23 cellular contexts compared by ENCODE assay signal in the genomic region with DNA sequence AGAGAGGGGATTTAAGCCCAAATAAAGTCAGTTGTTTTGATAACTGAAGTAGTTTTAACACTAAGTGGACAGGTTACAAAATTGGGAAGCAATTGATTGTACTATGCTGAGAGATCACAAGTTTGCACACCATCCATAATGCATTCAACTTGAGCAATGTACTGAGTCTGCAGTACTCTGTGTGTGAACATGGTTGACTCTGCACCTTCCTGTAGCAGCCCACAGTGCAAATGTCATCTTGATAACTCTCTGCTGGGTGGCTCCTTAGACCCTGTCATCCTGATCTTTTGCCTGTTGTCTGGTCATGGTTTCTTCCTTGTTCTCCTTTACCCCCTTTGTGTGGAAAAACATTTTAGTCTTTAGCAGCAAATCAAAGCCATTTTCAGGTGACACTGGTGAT.
"Had no signal": no experiment of that assay in that cellular context is flagged by ENCODE, and none has a peak within 500 bp of the region (broad histone marks: within the 10 kb centered on the region; RNA-seq: fewer than 3 reads in every experiment).

No MANE protein-coding gene starts in this region.

- H3K36me3 Mint-ChIP-seq: natural killer cell treated with Interleukin-12 subunit alpha and Interleukin-12 subunit beta and Interleukin-15 and Interleukin-18, amount 100 ng/mL, for 72 hours; neural progenitor cell had no signal

- H3K27ac Mint-ChIP-seq: neural progenitor cell; progenitor cell of endocrine pancreas; stimulated activated memory B cell treated with anti-CD40 and anti-IgM and Interleukin-4, amounts not matched to agents 10 μg/mL and 1 μg/mL and 100 μg/mL, for 72 hours; stimulated activated naive CD8-positive, alpha-beta T cell treated with anti-CD3 and anti-CD28 coated beads, Interleukin-15, Interleukin-2, amounts not matched to agents 100 ng/mL and 50 ng/mL, for 24 hours had no signal

- H3K27ac ChIP-seq: esophagus squamous epithelium, gastroesophageal sphincter, left ventricle myocardium inferior, lower lobe of right lung, neural progenitor cell, ovary, tibial artery, upper lobe of left lung, uterus had no signal

- H3K4me3 Mint-ChIP-seq: natural killer cell treated with Interleukin-12 subunit alpha and Interleukin-12 subunit beta and Interleukin-15 and Interleukin-18, amount 100 ng/mL, for 72 hours; neural progenitor cell; stimulated activated memory B cell treated with anti-CD40 and anti-IgM and Interleukin-4, amounts not matched to agents 10 μg/mL and 1 μg/mL and 100 μg/mL, for 72 hours; stimulated activated naive CD8-positive, alpha-beta T cell treated with anti-CD3 and anti-CD28 coated beads, Interleukin-15, Interleukin-2, amounts not matched to agents 100 ng/mL and 50 ng/mL, for 24 hours had no signal

- H3K27me3 ChIP-seq: esophagus squamous epithelium, gastroesophageal sphincter, neural progenitor cell, ovary, tibial artery, upper lobe of left lung, uterus had no signal

- H3K27me3 Mint-ChIP-seq: natural killer cell treated with Interleukin-12 subunit alpha and Interleukin-12 subunit beta and Interleukin-15 and Interleukin-18, amount 100 ng/mL, for 72 hours; progenitor cell of endocrine pancreas; stimulated activated memory B cell treated with anti-CD40 and anti-IgM and Interleukin-4, amounts not matched to agents 10 μg/mL and 1 μg/mL and 100 μg/mL, for 72 hours; stimulated activated naive CD8-positive, alpha-beta T cell treated with anti-CD3 and anti-CD28 coated beads, Interleukin-15, Interleukin-2, amounts not matched to agents 100 ng/mL and 50 ng/mL, for 24 hours had no signal

- ATAC-seq: gastroesophageal sphincter; lower lobe of right lung; right cardiac atrium; stimulated activated memory B cell treated with anti-CD40 and anti-IgM and Interleukin-4, amounts not matched to agents 10 μg/mL and 1 μg/mL and 100 μg/mL, for 72 hours had no signal

- H3K9me3 ChIP-seq: esophagus squamous epithelium, gastroesophageal sphincter, left ventricle myocardium inferior, lower lobe of right lung, ovary, tibial artery, upper lobe of left lung, uterus had no signal

- H3K9me3 Mint-ChIP-seq: natural killer cell treated with Interleukin-12 subunit alpha and Interleukin-12 subunit beta and Interleukin-15 and Interleukin-18, amount 100 ng/mL, for 72 hours; neural progenitor cell; stimulated activated memory B cell treated with anti-CD40 and anti-IgM and Interleukin-4, amounts not matched to agents 10 μg/mL and 1 μg/mL and 100 μg/mL, for 72 hours had no signal

- H3K4me3 ChIP-seq: esophagus squamous epithelium, gastroesophageal sphincter, left ventricle myocardium inferior, lower lobe of right lung, neural progenitor cell, ovary, smooth muscle cell, tibial artery, upper lobe of left lung, uterus had no signal

- H3K4me1 Mint-ChIP-seq: neural progenitor cell had no signal

- DNase-seq: dermis blood vessel endothelial cell; esophagus squamous epithelium; foreskin fibroblast; glutamatergic neuron; left ventricle myocardium inferior; lower lobe of right lung; mesenchymal stem cell; midbrain; nucleus accumbens; ovary; right cardiac atrium; stimulated activated CD4-positive, alpha-beta T cell treated with anti-CD3 and anti-CD28 coated beads, Interleukin-4, amount 100 ng/mL, for 1 hour; stimulated activated CD8-positive, alpha-beta memory T cell treated with anti-CD3 and anti-CD28 coated beads, Interleukin-4, amount 100 ng/mL, for 48 hours; tibial artery; upper lobe of left lung; uterus had no signal

- H3K36me3 ChIP-seq: esophagus squamous epithelium, gastroesophageal sphincter, left ventricle myocardium inferior, lower lobe of right lung, neural progenitor cell, ovary, tibial artery, upper lobe of left lung, uterus had no signal

- H3K4me1 ChIP-seq: esophagus squamous epithelium, gastroesophageal sphincter, left ventricle myocardium inferior, lower lobe of right lung, tibial artery, upper lobe of left lung, uterus had no signal
